1 cellular context compared by ENCODE assay signal in genomic region chr5:10762178-10762775, GRCh38.
TF ChIP-seq lines count a peak whose summit lies in the region.

No MANE protein-coding gene starts in this region.

TF ChIP-seq in K562, 482 proteins besides CTCF, POLR2A, EP300 and RAD21 (continued from another document and continues in another):
- TF ChIP-seq MGA (IDR thresholded peaks at IDR 0.05) (peak; percentile 88), MEIS2 (IDR thresholded peaks at IDR 0.05; ENCODE audit: partially characterized antibody) (no peak), NFE2L1 (tag; IDR thresholded peaks at IDR 0.05; ENCODE audit: borderline replicate concordance, low read depth) (no peak), GABPA (tag; conservative IDR thresholded peaks at IDR 0.05; ENCODE audit: low read depth) (peak; percentile 17; the same call in 1 of the 2 replicates), MYC (IDR thresholded peaks at IDR 0.05; ENCODE audit: low read depth, low read length) (no peak), MYC (CRISPR knock-in tag; IDR thresholded peaks at IDR 0.05; ENCODE audit: borderline replicate concordance, low read depth) (no peak), GATAD2B (IDR thresholded peaks at IDR 0.05; ENCODE audit: borderline replicate concordance) (no peak), ZNF165 (CRISPR knock-in tag; IDR thresholded peaks at IDR 0.05; ENCODE audit: borderline replicate concordance) (no peak), ZNF263 (CRISPR knock-in tag; IDR thresholded peaks at IDR 0.05; ENCODE audit: borderline replicate concordance) (no peak), SMARCE1 (IDR thresholded peaks at IDR 0.05) (no peak), CXXC5 (CRISPR knock-in tag; IDR thresholded peaks at IDR 0.05) (no peak), BRF1 (IDR thresholded peaks at IDR 0.05; ENCODE audit: borderline replicate concordance, extremely low read depth, insufficient read length) (no peak), MECOM (CRISPR knock-in tag; IDR thresholded peaks at IDR 0.05) (0 out of 2 replicates have a peak, but pooled peaks have one; percentile 50), GTF3C2 (IDR thresholded peaks at IDR 0.05; ENCODE audit: borderline replicate concordance, extremely low read depth, insufficient read length) (no peak), RBM15 (IDR thresholded peaks at IDR 0.05; ENCODE audit: insufficient read depth, low read length) (no peak), WHSC1 (IDR thresholded peaks at IDR 0.05; ENCODE audit: low read length) (no peak), VEZF1 (CRISPR knock-in tag; IDR thresholded peaks at IDR 0.05) (no peak), ZNF395 (CRISPR knock-in tag; IDR thresholded peaks at IDR 0.05) (peak; percentile 25; the same call in 1 of the 2 replicates), NFYB (IDR thresholded peaks at IDR 0.05; ENCODE audit: extremely low read depth, insufficient read length) (no peak), LARP7 (IDR thresholded peaks at IDR 0.05) (no peak), JUN (IDR thresholded peaks at IDR 0.05; ENCODE audit: borderline replicate concordance, low read depth, low read length) (no peak), JUN (CRISPR knock-in tag; IDR thresholded peaks at IDR 0.05; ENCODE audit: borderline replicate concordance) (no peak), GABPB1 (CRISPR knock-in tag; IDR thresholded peaks at IDR 0.05) (peak; percentile 29; the same call in 1 of the 2 replicates), MEF2A (IDR thresholded peaks at IDR 0.05; ENCODE audit: control insufficient read depth, low read depth, low read length) (no peak), ZNF592 (IDR thresholded peaks at IDR 0.05) (peak; percentile 67; the same call in 1 of the 2 replicates), PTTG1 (tag; IDR thresholded peaks at IDR 0.05; ENCODE audit: low read depth) (0 out of 2 replicates have a peak, but pooled peaks have one; percentile 43), ZKSCAN3 (CRISPR knock-in tag; IDR thresholded peaks at IDR 0.05) (no peak), MBD1 (CRISPR knock-in tag; IDR thresholded peaks at IDR 0.05) (no peak)
